8 cellular contexts compared by ENCODE assay signal in genomic region chr2:164910091-164910899, GRCh38. TPM values are rescaled to one million over a fixed set of nuclear protein-coding genes. Genes with fewer than 3 reads are reported as not detected.
A peak's percentile ranks its signal among the peaks of the same experiment; 100 is the strongest.
DNase-seq lines count a peak whose midpoint lies in the region; ATAC-seq and TF ChIP-seq lines count a peak whose summit lies in the region.

No MANE protein-coding gene starts in this region.

- no peaks in the 10 kb centered on the region for H3K4me1 ChIP-seq in fibroblast of lung (ENCODE audit: control insufficient read depth, extremely low read depth, insufficient read depth, low read length)
- H3K4me1 ChIP-seq in CD8-positive, alpha-beta T cell (ENCODE audit: insufficient read depth, low read length) = no peaks in the 10 kb centered on the region

- peaks cover 23 to 40% of the 10 kb centered on the region in 2 donors for H3K4me1 Mint-ChIP-seq in stimulated activated naive B cell treated with anti-CD40 and anti-IgM and Interleukin-4, amounts not matched to agents 10 μg/mL and 1 μg/mL and 100 μg/mL, for 72 hours
- H3K4me1 Mint-ChIP-seq in CD8-positive, alpha-beta T cell (ENCODE audit: low read depth) = no peaks in the 10 kb centered on the region

- peak; percentile 72 to 76 for ATAC-seq in activated CD4-positive, CD25-positive, alpha-beta regulatory T cell treated with anti-CD3 and anti-CD28 coated beads, Interleukin-2, amount 50 U/mL, for 24 hours
- peak; percentile 66 for ATAC-seq in HG02678 (IDR thresholded peaks at IDR 0.05; ENCODE audit: unreplicated experiment)
- peak; percentile 81 to 83 for ATAC-seq in stimulated activated naive B cell treated with anti-CD40 and anti-IgM and Interleukin-4, amounts not matched to agents 10 μg/mL and 1 μg/mL and 100 μg/mL, for 72 hours (replicated peaks)
- ATAC-seq in CD8-positive, alpha-beta T cell = no peak

- H3K9me3 ChIP-seq in fibroblast of lung (ENCODE audit: control insufficient read depth, insufficient read depth, low read depth, low read length) = no peaks in the 10 kb centered on the region
- H3K9me3 ChIP-seq in CD8-positive, alpha-beta T cell (ENCODE audit: low read length) = no peaks in the 10 kb centered on the region

- no peaks in the 10 kb centered on the region for H3K27me3 Mint-ChIP-seq in stimulated activated naive B cell treated with anti-CD40 and anti-IgM and Interleukin-4, amounts not matched to agents 10 μg/mL and 1 μg/mL and 100 μg/mL, for 72 hours
- H3K27me3 Mint-ChIP-seq in CD8-positive, alpha-beta T cell (ENCODE audit: low read depth) = no peaks in the 10 kb centered on the region

- intact Hi-C loops in CD8-positive, alpha-beta T cell (cut with DNase I, micrococcal nuclease) = no loop called here

- H3K36me3 ChIP-seq in fibroblast of lung (ENCODE audit: control insufficient read depth, insufficient read depth, low read length) = no peaks in the 10 kb centered on the region
- no peaks in the 10 kb centered on the region for H3K36me3 ChIP-seq in CD8-positive, alpha-beta T cell (ENCODE audit: insufficient read depth, low read length)

- H3K27ac Mint-ChIP-seq in stimulated activated naive B cell treated with anti-CD40 and anti-IgM and Interleukin-4, amounts not matched to agents 10 μg/mL and 1 μg/mL and 100 μg/mL, for 72 hours = peak overlapping the region; percentile 47
- no peak overlapping the region for H3K27ac Mint-ChIP-seq in CD8-positive, alpha-beta T cell

- peaks cover 0 to 5% of the 10 kb centered on the region in 2 donors for H3K36me3 Mint-ChIP-seq in stimulated activated naive B cell treated with anti-CD40 and anti-IgM and Interleukin-4, amounts not matched to agents 10 μg/mL and 1 μg/mL and 100 μg/mL, for 72 hours
- no peaks in the 10 kb centered on the region for H3K36me3 Mint-ChIP-seq in CD8-positive, alpha-beta T cell

- no peak overlapping the region for H3K4me3 ChIP-seq in fibroblast of lung (replicated peaks in 1 of 4; ENCODE audit: control extremely low read depth in 1 of 4, insufficient read depth in 1 of 4, low read depth in 3 of 4, low read length in 4 of 4)
- H3K4me3 ChIP-seq in CD8-positive, alpha-beta T cell (ENCODE audit: low read depth, low read length) = no peak overlapping the region

- H3K4me2 ChIP-seq in fibroblast of lung (ENCODE audit: extremely low read depth, insufficient read depth, low read length) = no peak overlapping the region

- no peak for TF ChIP-seq CTCF in fibroblast of lung (conservative IDR thresholded peaks at IDR 0.05 in 1 of 2, IDR thresholded peaks at IDR 0.05 in 1 of 2; ENCODE audit: low read depth in 1 of 2, low read length in 2 of 2)
- TF ChIP-seq CTCF in CD8-positive, alpha-beta T cell (IDR thresholded peaks at IDR 0.05) = no peak

- H3K9ac ChIP-seq in fibroblast of lung (ENCODE audit: insufficient read depth, low read length) = no peak overlapping the region

- no peaks in the 10 kb centered on the region for H4K20me1 ChIP-seq in fibroblast of lung (ENCODE audit: control insufficient read depth, extremely low read depth, insufficient read depth, low read length)

- no peaks in the 10 kb centered on the region for H3K27me3 ChIP-seq in fibroblast of lung (ENCODE audit: control insufficient read depth, insufficient read depth, low read length)
- no peaks in the 10 kb centered on the region for H3K27me3 ChIP-seq in CD8-positive, alpha-beta T cell (ENCODE audit: insufficient read depth, low read length)

- no peak overlapping the region for H3K27ac ChIP-seq in fibroblast of lung (ENCODE audit: insufficient read depth, low read length)
- H3K27ac ChIP-seq in CD8-positive, alpha-beta T cell (ENCODE audit: low read depth, low read length) = no peak overlapping the region

- H3K4me3 Mint-ChIP-seq in stimulated activated naive B cell treated with anti-CD40 and anti-IgM and Interleukin-4, amounts not matched to agents 10 μg/mL and 1 μg/mL and 100 μg/mL, for 72 hours = peak overlapping the region; percentile 4 to 9
- no peak overlapping the region for H3K4me3 Mint-ChIP-seq in CD8-positive, alpha-beta T cell

- CTCF ChIA-PET in CD8-positive, alpha-beta T cell (lab: Charles Lee) = no interaction called here

- H3K9me3 Mint-ChIP-seq in stimulated activated naive B cell treated with anti-CD40 and anti-IgM and Interleukin-4, amounts not matched to agents 10 μg/mL and 1 μg/mL and 100 μg/mL, for 72 hours = no peaks in the 10 kb centered on the region
- H3K9me3 Mint-ChIP-seq in CD8-positive, alpha-beta T cell = no peaks in the 10 kb centered on the region

- H2AFZ ChIP-seq in fibroblast of lung (ENCODE audit: low read length) = peak overlapping the region; percentile 51

- POLR2A ChIA-PET in CD8-positive, alpha-beta T cell (lab: Charles Lee) = no interaction called here

- H3K79me2 ChIP-seq in fibroblast of lung (ENCODE audit: control insufficient read depth, insufficient read depth, low read length) = no peaks in the 10 kb centered on the region

- no peak for DNase-seq in activated CD4-positive, CD25-positive, alpha-beta regulatory T cell (lab: John Stamatoyannopoulos, UW)
- DNase-seq in NCI-H82 (lab: John Stamatoyannopoulos, UW) (peak; percentile 97), fibroblast of lung (ENCODE audit: low read depth in 2 of 2) (peak; percentile 25 to 82)
- peak; percentile 24 for DNase-seq in stimulated activated naive B cell treated with anti-CD40 and anti-IgM and Interleukin-4, amounts not matched to agents 10 μg/mL and 1 μg/mL and 100 μg/mL, for 72 hours
- no peak for DNase-seq in CD8-positive, alpha-beta T cell
- DNase-seq in central memory CD4-positive, alpha-beta T cell = no peak

RNA-seq across cellular contexts. Expression of gene SLC38A11, which starts 45.0 kb away (rescaled TPM):
- 0.26 and 0.50 TPM in 2 replicates for total RNA-seq in fibroblast of lung
- polyA plus RNA-seq in fibroblast of lung = 0.07 and 1.1 TPM in 2 replicates
- polyA plus RNA-seq in fibroblast of lung (2012) = 0.17 TPM in 1 of 2 replicates, not detected in the other
- not detected in 2 replicates for polyA minus RNA-seq in fibroblast of lung (ENCODE audit: low replicate concordance)
- not detected for total RNA-seq in CD8-positive, alpha-beta T cell

Comparison
In these comparisons a context has a peak if more than half of its experiments do, and no peak if none do; other contexts are left out.
1. DNase-seq: peak in NCI-H82 (single experiment), fibroblast of lung (2 of 2) and stimulated activated naive B cell treated with anti-CD40 and anti-IgM and Interleukin-4, amounts not matched to agents 10 μg/mL and 1 μg/mL and 100 μg/mL, for 72 hours (single experiment); none in activated CD4-positive, CD25-positive, alpha-beta regulatory T cell (0 of 4), CD8-positive, alpha-beta T cell (0 of 7) and central memory CD4-positive, alpha-beta T cell (single experiment).